In the genomic region with DNA sequence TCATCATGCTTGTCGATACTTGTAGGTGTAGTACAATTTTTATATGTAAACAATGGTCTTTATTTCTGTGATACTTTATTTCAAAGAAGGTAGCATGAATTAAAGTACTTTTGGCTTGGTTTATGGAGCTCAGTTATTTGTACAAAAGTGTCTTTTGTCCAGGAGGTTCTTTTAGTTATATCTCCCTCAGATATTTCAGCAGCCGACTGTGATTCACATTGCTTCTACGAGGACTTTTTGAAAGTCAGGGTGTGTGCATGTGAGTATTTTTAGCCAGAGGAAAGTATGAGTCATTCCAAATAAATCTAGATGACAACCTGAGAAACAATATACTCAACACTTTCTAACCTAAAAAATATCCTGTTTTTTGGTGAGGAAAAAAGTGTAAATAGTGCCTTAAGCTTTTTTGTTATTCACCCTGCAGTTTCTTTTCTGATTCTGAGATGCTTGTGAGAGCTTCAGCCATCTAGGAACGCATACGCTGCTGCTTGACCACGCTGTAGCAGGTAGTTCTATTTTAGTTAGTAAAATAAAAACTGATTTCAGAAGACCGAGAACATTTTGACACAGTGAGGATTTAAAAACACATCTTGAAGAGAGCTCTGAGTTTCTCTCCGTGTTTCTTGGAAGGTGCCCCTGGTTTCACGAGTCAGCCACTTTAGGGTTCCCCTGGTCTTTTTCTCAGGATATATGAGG, we compare ENCODE assay signal across 8 cellular contexts. TPM values are rescaled to one million over a fixed set of nuclear protein-coding genes. Genes with fewer than 3 reads are reported as not detected.
A peak's percentile ranks its signal among the peaks of the same experiment; 100 is the strongest.
DNase-seq lines count a peak whose midpoint lies in the region; ATAC-seq and TF ChIP-seq lines count a peak whose summit lies in the region.

No MANE protein-coding gene starts in this region.

- H3K4me1 ChIP-seq in vagina, result peaks cover 94% of the 10 kb centered on the region

- peaks cover 33% of the 10 kb centered on the region for H3K4me1 Mint-ChIP-seq in memory B cell

- H3K27ac ChIP-seq in 22Rv1 (peak overlapping the region; percentile 57), vagina (peak overlapping the region; percentile 95)

- peaks cover 11% of the 10 kb centered on the region for H3K36me3 Mint-ChIP-seq in memory B cell

- TF ChIP-seq CTCF in 22Rv1 (IDR thresholded peaks at IDR 0.05) (no peak), vagina (IDR thresholded peaks at IDR 0.05) (no peak)

- intact Hi-C loops in vagina (cut with DNase I), result no loop called here

- H3K4me3 Mint-ChIP-seq in memory B cell, result peak overlapping the region; percentile 85

- no peaks in the 10 kb centered on the region for H3K27me3 ChIP-seq in vagina

- ATAC-seq in GM18499 (IDR thresholded peaks at IDR 0.05; ENCODE audit: insufficient read depth, unreplicated experiment), result peak; percentile 75
- peak; percentile 59 for ATAC-seq in HG02973 (IDR thresholded peaks at IDR 0.05; ENCODE audit: unreplicated experiment)
- ATAC-seq in memory B cell (ENCODE audit: low read depth), result peak; percentile 44
- ATAC-seq in HG02642 (IDR thresholded peaks at IDR 0.05; ENCODE audit: poor library complexity, unreplicated experiment), result no peak

- H3K27me3 Mint-ChIP-seq in memory B cell, result no peaks in the 10 kb centered on the region

- H3K4me3 ChIP-seq in vagina, result peak overlapping the region; percentile 19 to 29

- no peaks in the 10 kb centered on the region for H3K9me3 ChIP-seq in vagina

- H3K27ac Mint-ChIP-seq in memory B cell, result peak overlapping the region; percentile 93

- peaks cover 0 to 4% of the 10 kb centered on the region in 2 donors for H3K36me3 ChIP-seq in vagina

- peak; percentile 72 for DNase-seq in RPMI8226
- peak; percentile 92 for DNase-seq in dedifferentiated amniotic fluid mesenchymal stem cell (ENCODE audit: extremely low spot score)
- no peak for DNase-seq in memory B cell (ENCODE audit: low spot score in 2 of 2)
- no peak for DNase-seq in vagina (ENCODE audit: extremely low spot score in 2 of 2)

- no peak for TF ChIP-seq POLR2A in vagina (IDR thresholded peaks at IDR 0.05)

- no peaks in the 10 kb centered on the region for H3K9me3 Mint-ChIP-seq in memory B cell

RNA-seq across cellular contexts. Expression of gene SUN1, which starts 0.5 kb away (rescaled TPM):
- 170 TPM for total RNA-seq in vagina

RNA-seq across cellular contexts. Expression of gene GET4, which starts 44.6 kb away (rescaled TPM):
- 35.8 TPM for total RNA-seq in vagina

Comparison
In these comparisons a context has a peak if more than half of its experiments do, and no peak if none do; other contexts are left out.
1. DNase-seq: peak in RPMI8226 (single experiment) and dedifferentiated amniotic fluid mesenchymal stem cell (single experiment); none in memory B cell (0 of 2) and vagina (0 of 2).